ENCODE assay signal across 14 cellular contexts in the genomic region with DNA sequence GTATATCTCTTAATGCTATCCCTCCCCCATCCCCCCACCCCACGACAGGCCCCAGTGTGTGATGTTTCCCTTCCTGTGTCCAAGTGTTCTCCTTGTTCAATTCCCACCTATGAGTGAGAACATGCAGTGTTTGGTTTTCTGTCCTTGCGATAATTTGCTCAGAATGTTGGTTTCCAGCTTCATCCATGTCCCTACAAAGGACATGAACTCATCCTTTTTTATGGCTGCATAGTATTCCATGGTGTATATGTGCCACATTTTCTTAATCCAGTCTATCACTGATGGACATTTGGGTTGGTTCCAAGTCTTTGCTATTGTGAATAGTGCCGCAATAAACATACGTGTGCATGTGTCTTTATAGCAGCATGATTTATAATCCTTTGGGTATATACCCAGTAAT. TPM values are rescaled to one million over a fixed set of nuclear protein-coding genes. Genes with fewer than 3 reads are reported as not detected.
"Had no signal": no experiment of that assay in that cellular context is flagged by ENCODE, and none has a peak within 500 bp of the region (broad histone marks: within the 10 kb centered on the region; RNA-seq: fewer than 3 reads in every experiment).

No MANE protein-coding gene starts in this region.

RNA-seq across cellular contexts. Expression of a gene that starts 41.7 kb away (rescaled TPM):
- total RNA-seq: stomach, subcutaneous adipose tissue, suprapubic skin, temporal lobe, thoracic aorta, thyroid gland, tibial nerve, transverse colon, upper lobe of left lung, upper lobe of right lung, ureter, urinary bladder, uterus, vagina had no signal
